Comparison of ENCODE assay signal across 22 cellular contexts in genomic region chr1:39224295-39224829, GRCh38. TPM values are rescaled to one million over a fixed set of nuclear protein-coding genes. Genes with fewer than 3 reads are reported as not detected.
DNase-seq lines count a peak whose midpoint lies in the region; ATAC-seq and TF ChIP-seq lines count a peak whose summit lies in the region.
"Had no signal": no experiment of that assay in that cellular context is flagged by ENCODE, and none has a peak within 500 bp of the region (broad histone marks: within the 10 kb centered on the region; RNA-seq: fewer than 3 reads in every experiment).

No MANE protein-coding gene starts in this region.

- POLR2A ChIA-PET in T-cell (lab: Charles Lee), result no interaction called here
- POLR2A ChIA-PET in PC-9 (lab: Charles Lee; ENCODE audit: unreplicated experiment), result no interaction called here

- H3K4me1 ChIP-seq in left ventricle myocardium inferior (peaks cover 96% of the 10 kb centered on the region), right atrium auricular region (peaks cover 0 to 53% of the 10 kb centered on the region in 2 donors), PC-9 (replicated peaks; ENCODE audit: insufficient read depth) (peaks cover 21% of the 10 kb centered on the region)
- peaks cover 30% of the 10 kb centered on the region for H3K4me1 ChIP-seq in effector memory CD4-positive, alpha-beta T cell (ENCODE audit: control insufficient read depth, insufficient read depth, low read length, poor library complexity, severe bottlenecking)

- H3K4me3 ChIP-seq in left ventricle myocardium inferior (no peak overlapping the region), right atrium auricular region (no peak overlapping the region), PC-9 (no peak overlapping the region)
- no peak overlapping the region for H3K4me3 ChIP-seq in effector memory CD4-positive, alpha-beta T cell (ENCODE audit: insufficient read depth, low read depth, low read length, poor library complexity, severe bottlenecking)
- H3K4me3 ChIP-seq: lung, thyroid gland had no signal

- H3K4me1 Mint-ChIP-seq in T-cell (peaks cover 77 to 78% (median 77%) of the 10 kb centered on the region in 3 donors), endothelial cell (ENCODE audit: unreplicated experiment) (peaks cover 13% of the 10 kb centered on the region), progenitor cell of endocrine pancreas (ENCODE audit: low read depth) (peaks cover 21% of the 10 kb centered on the region)

- ATAC-seq in T-cell (replicated peaks in 1 of 4) (no peak), GM18907 (IDR thresholded peaks at IDR 0.05; ENCODE audit: unreplicated experiment) (no peak)
- ATAC-seq: foreskin keratinocyte, HCT116 had no signal

- intact Hi-C loops in left ventricle myocardium inferior (cut with micrococcal nuclease), result no loop called here
- intact Hi-C loops in PC-9 (cut with micrococcal nuclease; ENCODE audit: unreplicated experiment), result no loop called here

- no peaks in the 10 kb centered on the region for H3K9me2 ChIP-seq in PC-9 (ENCODE audit: insufficient read depth)

- no peaks in the 10 kb centered on the region for H3K9me3 ChIP-seq in left ventricle myocardium inferior (replicated peaks)
- H3K9me3 ChIP-seq in right atrium auricular region, result no peaks in the 10 kb centered on the region
- H3K9me3 ChIP-seq in PC-9 (ENCODE audit: insufficient read depth, low read depth), result no peaks in the 10 kb centered on the region
- H3K9me3 ChIP-seq in effector memory CD4-positive, alpha-beta T cell (ENCODE audit: control insufficient read depth, low read length), result no peaks in the 10 kb centered on the region
- H3K9me3 ChIP-seq: thyroid gland had no signal

- H3K9me3 Mint-ChIP-seq in T-cell (no peaks in the 10 kb centered on the region), endothelial cell (ENCODE audit: unreplicated experiment) (no peaks in the 10 kb centered on the region), progenitor cell of endocrine pancreas (ENCODE audit: low read depth) (no peaks in the 10 kb centered on the region)

- H3K36me3 ChIP-seq in left ventricle myocardium inferior, result no peaks in the 10 kb centered on the region
- no peaks in the 10 kb centered on the region for H3K36me3 ChIP-seq in right atrium auricular region
- no peaks in the 10 kb centered on the region for H3K36me3 ChIP-seq in PC-9 (ENCODE audit: low read depth)
- H3K36me3 ChIP-seq in effector memory CD4-positive, alpha-beta T cell (ENCODE audit: control insufficient read depth, insufficient read depth, low read length), result peaks cover 5% of the 10 kb centered on the region
- H3K36me3 ChIP-seq: thyroid gland had no signal

- DNase-seq in left ventricle myocardium inferior (no peak), right atrium auricular region (ENCODE audit: low spot score) (no peak), T-cell (no peak), endothelial cell (ENCODE audit: low spot score) (no peak), progenitor cell of endocrine pancreas (ENCODE audit: low spot score, unreplicated experiment) (no peak), PC-9 (no peak)
- DNase-seq in effector memory CD4-positive, alpha-beta T cell, result no peak
- DNase-seq: activated CD4-positive, alpha-beta T cell treated with anti-CD3 and anti-CD28 coated beads for 4 hours; activated gamma-delta T cell treated with Interleukin-2 at 50 U/mL for 16 hours; central memory CD4-positive, alpha-beta T cell; foreskin keratinocyte; hippocampal formation; NCI-H187; NCI-H226; NCI-H748 treated with DMSO at 0.1 percent for 48 hours; nucleus accumbens; stimulated activated CD4-positive, alpha-beta T cell treated with anti-CD3 and anti-CD28 coated beads, Interleukin-2, amount 100 ng/mL, for 48 hours; stimulated activated naive CD4-positive, alpha-beta T cell treated with Interleukin-2 at 50 U/mL for 16 hours; thyroid gland had no signal

- H3K4me2 ChIP-seq in PC-9, result no peak overlapping the region

- H3K4me3 Mint-ChIP-seq in T-cell (no peak overlapping the region), endothelial cell (ENCODE audit: unreplicated experiment) (no peak overlapping the region), progenitor cell of endocrine pancreas (ENCODE audit: low read depth) (no peak overlapping the region)

- H2AFZ ChIP-seq in PC-9, result no peak overlapping the region

- H3K36me3 Mint-ChIP-seq in T-cell (peaks cover 41% of the 10 kb centered on the region), endothelial cell (ENCODE audit: low read depth, unreplicated experiment) (peaks cover 7% of the 10 kb centered on the region), progenitor cell of endocrine pancreas (ENCODE audit: insufficient read depth) (no peaks in the 10 kb centered on the region)

- H3K27ac Mint-ChIP-seq in T-cell, result peak overlapping the region; percentile 50 to 58
- H3K27ac Mint-ChIP-seq in endothelial cell (ENCODE audit: unreplicated experiment), result peak overlapping the region; percentile 1
- H3K27ac Mint-ChIP-seq in progenitor cell of endocrine pancreas, result peak overlapping the region; percentile 29

- peak overlapping the region; percentile 2 for H3K27ac ChIP-seq in left ventricle myocardium inferior (replicated peaks)
- H3K27ac ChIP-seq in right atrium auricular region, result no peak overlapping the region
- H3K27ac ChIP-seq in PC-9, result no peak overlapping the region
- no peak overlapping the region for H3K27ac ChIP-seq in effector memory CD4-positive, alpha-beta T cell (ENCODE audit: insufficient read depth, low read length, poor library complexity, severe bottlenecking)
- H3K27ac ChIP-seq: foreskin keratinocyte, thyroid gland had no signal

- H3K79me2 ChIP-seq in PC-9 (ENCODE audit: low read depth), result peaks cover 11% of the 10 kb centered on the region; the same call in 1 of the 2 replicates

- TF ChIP-seq CTCF in left ventricle myocardium inferior (IDR thresholded peaks at IDR 0.05; ENCODE audit: borderline replicate concordance), result no peak
- TF ChIP-seq CTCF in right atrium auricular region (IDR thresholded peaks at IDR 0.05), result no peak
- TF ChIP-seq CTCF in endothelial cell (IDR thresholded peaks at IDR 0.05; ENCODE audit: unreplicated experiment), result no peak
- TF ChIP-seq CTCF in progenitor cell of endocrine pancreas (IDR thresholded peaks at IDR 0.05; ENCODE audit: unreplicated experiment), result no peak
- no peak for TF ChIP-seq CTCF in PC-9 (conservative IDR thresholded peaks at IDR 0.05)

- H3K27me3 Mint-ChIP-seq in T-cell (no peaks in the 10 kb centered on the region), endothelial cell (ENCODE audit: unreplicated experiment) (peaks cover 2% of the 10 kb centered on the region), progenitor cell of endocrine pancreas (no peaks in the 10 kb centered on the region)

- H3K27me3 ChIP-seq in left ventricle myocardium inferior (ENCODE audit: low read depth) (no peaks in the 10 kb centered on the region), right atrium auricular region (no peaks in the 10 kb centered on the region), PC-9 (ENCODE audit: insufficient read depth, low read depth) (no peaks in the 10 kb centered on the region)
- no peaks in the 10 kb centered on the region for H3K27me3 ChIP-seq in effector memory CD4-positive, alpha-beta T cell (replicated peaks; ENCODE audit: control insufficient read depth, insufficient read depth, low read length, poor library complexity, severe bottlenecking)
- H3K27me3 ChIP-seq: foreskin keratinocyte, thyroid gland had no signal

- H3F3A ChIP-seq in PC-9 (ENCODE audit: insufficient read depth, low read depth), result peaks cover 7% of the 10 kb centered on the region; the same call in 1 of the 2 replicates

- no peaks in the 10 kb centered on the region; the same call in 1 of the 2 replicates for H4K20me1 ChIP-seq in PC-9 (ENCODE audit: insufficient read depth)

- CTCF ChIA-PET in T-cell (lab: Charles Lee) (interaction anchor here (0.6 to 1.6 kb wide), 4 partner anchors 17 to 124 kb away, joined by 3 to 9 read pairs (median 4); no protein-coding TSS in a partner anchor), PC-9 (lab: Charles Lee) (no interaction called here)

- no TSS peak for BruUV-seq in PC-9 (replicated peaks; lab: Mats Ljungman, UMichigan)

RNA-seq across cellular contexts. Expression of gene MACF1, which starts 19.9 kb away (rescaled TPM):
- total RNA-seq in left ventricle myocardium inferior (181 TPM), right atrium auricular region (100 to 1,000 TPM; 273 to 278 TPM), T-cell (100 to 1,000 TPM; 232 to 596 (median 258) TPM), endothelial cell (ENCODE audit: unreplicated experiment) (511 TPM), progenitor cell of endocrine pancreas (241 and 285 TPM in 2 replicates), PC-9 (2021) (189 and 199 TPM in 2 replicates)

Comparison
In these comparisons a context has a peak if more than half of its experiments do, and no peak if none do; other contexts are left out.
1. H3K27ac Mint-ChIP-seq: peak in every context shown above with its lines; median percentile 54 in T-cell; 29 in progenitor cell of endocrine pancreas; 1 in endothelial cell.